8 cellular contexts compared by ENCODE assay signal in the genomic region with DNA sequence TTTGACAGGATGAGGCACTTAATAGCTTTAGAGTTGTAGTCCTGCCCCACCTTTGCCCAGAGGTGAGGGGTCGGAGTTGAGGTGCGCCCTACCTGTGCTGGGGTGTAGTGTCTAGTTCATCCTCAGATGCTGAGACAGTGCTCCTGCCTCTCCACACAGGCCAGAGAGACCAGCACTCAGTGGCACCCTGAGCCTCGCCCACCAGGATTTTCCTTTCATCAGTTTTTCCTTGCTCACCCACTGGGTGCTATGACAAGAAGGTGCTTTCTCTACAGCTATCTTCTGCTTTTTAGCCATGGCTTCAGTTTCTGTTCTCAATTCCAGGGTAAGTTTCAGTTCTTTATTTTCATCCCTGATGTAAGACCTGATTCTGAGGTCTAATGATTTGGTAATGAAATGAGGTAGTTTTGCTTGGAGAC. TPM values are rescaled to one million over a fixed set of nuclear protein-coding genes. Genes with fewer than 3 reads are reported as not detected.
DNase-seq lines count a peak whose midpoint lies in the region; ATAC-seq and TF ChIP-seq lines count a peak whose summit lies in the region.

No MANE protein-coding gene starts in this region.

- ATAC-seq in GM19395 (IDR thresholded peaks at IDR 0.05; ENCODE audit: unreplicated experiment) = peak; percentile 84
- ATAC-seq in HG03280 (IDR thresholded peaks at IDR 0.05; ENCODE audit: unreplicated experiment) = peak; percentile 81

- H3K4me3 ChIP-seq in GM12875 (ENCODE audit: low read depth, low read length) = peak overlapping the region; percentile 46
- no peak overlapping the region for H3K4me3 ChIP-seq in choroid plexus epithelial cell (ENCODE audit: low read depth, low read length)

- no peak for TF ChIP-seq CTCF in GM12875 (IDR thresholded peaks at IDR 0.05; ENCODE audit: borderline replicate concordance, insufficient read depth, low read depth, low read length)
- no peak for TF ChIP-seq CTCF in choroid plexus epithelial cell (conservative IDR thresholded peaks at IDR 0.05; ENCODE audit: low read depth, low read length)

- DNase-seq in choroid plexus epithelial cell (ENCODE audit: low read depth) = peak; percentile 21
- DNase-seq in DMS53 treated with DMSO at 0.1 percent for 48 hours (lab: John Stamatoyannopoulos, UW; ENCODE audit: unreplicated experiment) = no peak
- DNase-seq in COLO829 (ENCODE audit: low spot score) = no peak
- DNase-seq in GDM1 (lab: John Stamatoyannopoulos, UW) = no peak
- no peak for DNase-seq in G401 (ENCODE audit: low spot score)

- in situ Hi-C loops in G401 (cut with HindIII; ENCODE audit: low sequenced_read_pairs) = no loop called here

RNA-seq across cellular contexts. Expression of gene TMEM131, which starts 16.8 kb away (rescaled TPM):
- total RNA-seq in G401 (2014; rRNA removed; shearing (Covaris generic)) = 7.4 and 20.3 TPM in 2 replicates
